ENCODE assay signal across 16 cellular contexts in genomic region chr2:106195996-106196395, GRCh38. TPM values are rescaled to one million over a fixed set of nuclear protein-coding genes. Genes with fewer than 3 reads are reported as not detected.
DNase-seq lines count a peak whose midpoint lies in the region; ATAC-seq and TF ChIP-seq lines count a peak whose summit lies in the region.
"Had no signal": no experiment of that assay in that cellular context is flagged by ENCODE, and none has a peak within 500 bp of the region (broad histone marks: within the 10 kb centered on the region; RNA-seq: fewer than 3 reads in every experiment).

No MANE protein-coding gene starts in this region.

- WGBS in IMR-90 (ENCODE audit: extremely low coverage in 2 of 2, insufficient read length in 1 of 2), 2 experiments: 50% methylated on average over 2 of the region's 6 CpGs; no CpG with 5 or more reads in 1 of the 2 experiments
- WGBS in mesenchymal stem cell: 73% methylated on average over 6 of the region's 6 CpGs

- no peaks in the 10 kb centered on the region for H3K27me3 Mint-ChIP-seq in neural crest cell (ENCODE audit: low read depth)
- peaks cover 7% of the 10 kb centered on the region for H3K27me3 Mint-ChIP-seq in stimulated activated memory B cell treated with anti-CD40 and anti-IgM and Interleukin-4, amounts not matched to agents 10 μg/mL and 1 μg/mL and 100 μg/mL, for 72 hours

- H2AFZ ChIP-seq in IMR-90 (replicated peaks; ENCODE audit: low read length, poor library complexity) (no peak overlapping the region), mesenchymal stem cell (ENCODE audit: low read depth, low read length) (no peak overlapping the region)

- peak overlapping the region; percentile 1 to 67 for H2BK12ac ChIP-seq in mesenchymal stem cell (ENCODE audit: low read length in 2 of 2)

- H3K27ac Mint-ChIP-seq in neural crest cell (ENCODE audit: unreplicated experiment): no peak overlapping the region
- H3K27ac Mint-ChIP-seq in stimulated activated memory B cell treated with anti-CD40 and anti-IgM and Interleukin-4, amounts not matched to agents 10 μg/mL and 1 μg/mL and 100 μg/mL, for 72 hours: no peak overlapping the region
- H3K27ac Mint-ChIP-seq: HFFc6 had no signal

- H2AK5ac ChIP-seq in IMR-90 (ENCODE audit: low read depth, low read length): no peak overlapping the region
- H2AK5ac ChIP-seq in mesenchymal stem cell (ENCODE audit: low read length, severe bottlenecking): peak overlapping the region; percentile 63

- POLR2A ChIA-PET in IMR-90 (lab: Charles Lee; ENCODE audit: unreplicated experiment): no interaction called here

- H3K9ac ChIP-seq in IMR-90 (ENCODE audit: low read depth, low read length) (no peak overlapping the region), mesenchymal stem cell (ENCODE audit: low read length) (no peak overlapping the region)

- H3K9me3 ChIP-seq in IMR-90 (ENCODE audit: control insufficient read depth, insufficient read depth, low read length) (no peaks in the 10 kb centered on the region), mesenchymal stem cell (ENCODE audit: control insufficient read depth, low read length) (no peaks in the 10 kb centered on the region)
- H3K9me3 ChIP-seq: HAP-1 had no signal

- intact Hi-C loops in IMR-90 (cut with micrococcal nuclease): loop anchor here (10.0 kb wide), 1 partner anchor 621 kb away; no protein-coding TSS in a partner anchor

- H4K91ac ChIP-seq in IMR-90 (ENCODE audit: insufficient read depth, low read depth, low read length) (no peak overlapping the region), mesenchymal stem cell (ENCODE audit: low read length) (no peak overlapping the region)

- in situ Hi-C loops in IMR-90 (cut with MboI; ENCODE audit: low sequenced_read_pairs): no loop called here

- dilution Hi-C loops in IMR-90 (cut with HindIII; ENCODE audit: low sequenced_read_pairs, unreplicated experiment): no loop called here

- no peak overlapping the region for H4K5ac ChIP-seq in IMR-90 (ENCODE audit: low read depth, low read length)

- no peak overlapping the region for H3K56ac ChIP-seq in IMR-90 (ENCODE audit: extremely low read depth, insufficient read depth, low read length)

- no peak overlapping the region for H2BK5ac ChIP-seq in IMR-90 (ENCODE audit: low read depth, low read length, poor library complexity, severe bottlenecking)
- H2BK5ac ChIP-seq in mesenchymal stem cell (ENCODE audit: low read depth, low read length, poor library complexity, severe bottlenecking): no peak overlapping the region

- no peak overlapping the region for H2BK120ac ChIP-seq in IMR-90 (ENCODE audit: low read depth, low read length)
- H2BK120ac ChIP-seq in mesenchymal stem cell (ENCODE audit: low read depth, low read length): no peak overlapping the region

- peaks cover 8% of the 10 kb centered on the region for H3K4me1 ChIP-seq in IMR-90 (ENCODE audit: control insufficient read depth, insufficient read depth, low read length)
- H3K4me1 ChIP-seq in mesenchymal stem cell (ENCODE audit: control insufficient read depth, insufficient read depth, low read depth, low read length): peaks cover 10% of the 10 kb centered on the region

- H3K23ac ChIP-seq in IMR-90 (ENCODE audit: low read depth, low read length) (no peak overlapping the region), mesenchymal stem cell (ENCODE audit: low read length in 2 of 2) (no peak overlapping the region)

- H3K79me1 ChIP-seq in IMR-90 (ENCODE audit: low read depth in 1 of 2, low read length in 2 of 2) (peaks cover 3 to 22% of the 10 kb centered on the region in 2 experiments), mesenchymal stem cell (replicated peaks; ENCODE audit: low read length, poor library complexity, severe bottlenecking) (peaks cover 6% of the 10 kb centered on the region)

- no peak overlapping the region for H2BK20ac ChIP-seq in IMR-90 (ENCODE audit: low read depth, low read length)

- H2BK15ac ChIP-seq in IMR-90 (ENCODE audit: low read depth, low read length): no peak overlapping the region
- no peak overlapping the region for H2BK15ac ChIP-seq in mesenchymal stem cell (ENCODE audit: low read depth, poor library complexity, severe bottlenecking)

- no peaks in the 10 kb centered on the region for H3K9me3 Mint-ChIP-seq in neural crest cell
- no peaks in the 10 kb centered on the region for H3K9me3 Mint-ChIP-seq in stimulated activated memory B cell treated with anti-CD40 and anti-IgM and Interleukin-4, amounts not matched to agents 10 μg/mL and 1 μg/mL and 100 μg/mL, for 72 hours
- H3K9me3 Mint-ChIP-seq: HFFc6 had no signal

- no peaks in the 10 kb centered on the region for H3K36me3 ChIP-seq in IMR-90 (ENCODE audit: control insufficient read depth, insufficient read depth, low read length)
- H3K36me3 ChIP-seq in mesenchymal stem cell (ENCODE audit: control insufficient read depth in 1 of 2, insufficient read depth in 2 of 2, low read depth in 1 of 2, low read length in 2 of 2): no peaks in the 10 kb centered on the region
- H3K36me3 ChIP-seq: HAP-1 had no signal

- H3K27me3 ChIP-seq in IMR-90 (ENCODE audit: control insufficient read depth, insufficient read depth, low read length) (no peaks in the 10 kb centered on the region), mesenchymal stem cell (ENCODE audit: control insufficient read depth in 1 of 2, insufficient read depth in 1 of 2, low read length in 2 of 2) (no peaks in the 10 kb centered on the region)

- no peak overlapping the region for H3K27ac ChIP-seq in IMR-90 (ENCODE audit: insufficient read depth, low read length)
- no peak overlapping the region for H3K27ac ChIP-seq in mesenchymal stem cell (ENCODE audit: low read length, poor library complexity, severe bottlenecking)

- peaks cover 3% of the 10 kb centered on the region for H3K36me3 Mint-ChIP-seq in neural crest cell (ENCODE audit: low read depth)
- H3K36me3 Mint-ChIP-seq in stimulated activated memory B cell treated with anti-CD40 and anti-IgM and Interleukin-4, amounts not matched to agents 10 μg/mL and 1 μg/mL and 100 μg/mL, for 72 hours: peaks cover 5% of the 10 kb centered on the region

- H4K20me1 ChIP-seq in IMR-90 (ENCODE audit: insufficient read depth, low read length): 0 out of 2 replicates have a peak, but pooled peaks cover 8% of the 10 kb centered on the region

- CTCF ChIA-PET in IMR-90 (lab: Yijun Ruan, JAX): no interaction called here

- peaks cover 5% of the 10 kb centered on the region; the same call in 1 of the 2 replicates for H3K9me1 ChIP-seq in IMR-90 (ENCODE audit: insufficient read depth, low read length)

- TF ChIP-seq POLR2A in IMR-90 (IDR thresholded peaks at IDR 0.05; ENCODE audit: low read depth, low read length): no peak

- peak overlapping the region; percentile 95 for H3K4me3 Mint-ChIP-seq in neural crest cell
- no peak overlapping the region for H3K4me3 Mint-ChIP-seq in stimulated activated memory B cell treated with anti-CD40 and anti-IgM and Interleukin-4, amounts not matched to agents 10 μg/mL and 1 μg/mL and 100 μg/mL, for 72 hours
- H3K4me3 Mint-ChIP-seq: CD14-positive monocyte, HFFc6 had no signal

- no peak overlapping the region for H3K14ac ChIP-seq in IMR-90 (replicated peaks; ENCODE audit: low read depth, low read length)
- no peak overlapping the region for H3K14ac ChIP-seq in mesenchymal stem cell (ENCODE audit: low read length in 2 of 2)

- H3K4me3 ChIP-seq in IMR-90 (ENCODE audit: insufficient read depth, low read depth, low read length) (no peak overlapping the region), mesenchymal stem cell (ENCODE audit: insufficient read depth in 1 of 2, low read depth in 1 of 2, low read length in 2 of 2) (no peak overlapping the region)
- H3K4me3 ChIP-seq: HAP-1 had no signal

- TF ChIP-seq CTCF in IMR-90 (conservative IDR thresholded peaks at IDR 0.05; ENCODE audit: low read depth, low read length) (no peak), neural crest cell (conservative IDR thresholded peaks at IDR 0.05) (no peak)

- DNase-seq in IMR-90 (no peak), mesenchymal stem cell (no peak), neural crest cell (ENCODE audit: low read depth, low spot score) (no peak), DMS 273 (lab: John Stamatoyannopoulos, UW; ENCODE audit: unreplicated experiment) (no peak), cerebellar cortex (ENCODE audit: low spot score) (no peak)
- no peak for DNase-seq in activated T-cell treated with anti-CD3 and anti-CD28 coated beads, Interleukin-2, amount 50 U/mL, for 1 hour
- DNase-seq: Calu3; CD4-positive, alpha-beta memory T cell; COR-L47; DMS153; DND-41; GOT3; HFFc6 had no signal

- H3K4me2 ChIP-seq in IMR-90 (ENCODE audit: low read depth, low read length) (no peak overlapping the region), mesenchymal stem cell (ENCODE audit: low read length, poor library complexity, severe bottlenecking) (no peak overlapping the region)

- H2AK9ac ChIP-seq in IMR-90 (replicated peaks; ENCODE audit: low read depth, low read length, poor library complexity): no peak overlapping the region

- H3K18ac ChIP-seq in IMR-90 (ENCODE audit: low read depth, low read length): no peak overlapping the region
- H3K18ac ChIP-seq in mesenchymal stem cell (ENCODE audit: low read depth in 1 of 2, low read length in 2 of 2): no peak overlapping the region

- H4K8ac ChIP-seq in IMR-90 (ENCODE audit: low read depth in 2 of 2, low read length in 2 of 2) (no peak overlapping the region), mesenchymal stem cell (ENCODE audit: low read length) (no peak overlapping the region)

- no TSS peak for BruUV-seq in IMR-90 (replicated peaks; lab: Mats Ljungman, UMichigan)

- H3K4me1 Mint-ChIP-seq in neural crest cell: peaks cover 35% of the 10 kb centered on the region
- H3K4me1 Mint-ChIP-seq in stimulated activated memory B cell treated with anti-CD40 and anti-IgM and Interleukin-4, amounts not matched to agents 10 μg/mL and 1 μg/mL and 100 μg/mL, for 72 hours: peaks cover 26% of the 10 kb centered on the region

- TF ChIP-seq RAD21 in IMR-90 (IDR thresholded peaks at IDR 0.05; ENCODE audit: low read length): no peak

- no peak for ATAC-seq in IMR-90 (ENCODE audit: low read depth)
- ATAC-seq in stimulated activated memory B cell treated with anti-CD40 and anti-IgM and Interleukin-4, amounts not matched to agents 10 μg/mL and 1 μg/mL and 100 μg/mL, for 72 hours: no peak

- H3K4ac ChIP-seq in IMR-90 (ENCODE audit: low read depth, low read length) (0 out of 2 replicates have a peak overlapping the region, but pooled peaks have one; percentile 16), mesenchymal stem cell (ENCODE audit: low read depth in 1 of 2, low read length in 2 of 2) (no peak overlapping the region)

TF ChIP-seq in IMR-90, 13 proteins besides CTCF, POLR2A, EP300 and RAD21 (continues in another document):
- no peak for TF ChIP-seq CEBPB (IDR thresholded peaks at IDR 0.05; ENCODE audit: low read depth, low read length)

RNA-seq across cellular contexts. Expression of gene UXS1, which starts 1.9 kb away (rescaled TPM):
- total RNA-seq in IMR-90 (2012; rRNA removed): 24.7 and 33.7 TPM in 2 replicates
- 54.1 and 54.3 TPM in 2 replicates for polyA plus RNA-seq in IMR-90 (2012; rRNA removed)
- polyA plus RNA-seq in IMR-90 (2012; cell fraction: cytosol; rRNA removed): 31.1 and 35.6 TPM in 2 replicates
- polyA plus RNA-seq in IMR-90 (2012; cell fraction: nucleus; rRNA removed; ENCODE audit: low replicate concordance): 22.8 and 23.4 TPM in 2 replicates
- 57.9 TPM for polyA plus RNA-seq in mesenchymal stem cell (2013, experiment 1 of 2)
- 58.4 TPM for polyA plus RNA-seq in mesenchymal stem cell (2013, experiment 2 of 2)
- total RNA-seq in neural crest cell: 50.2 and 55.4 TPM in 2 replicates
